Comparison of ENCODE assay signal across 1 cellular context in the genomic region with DNA sequence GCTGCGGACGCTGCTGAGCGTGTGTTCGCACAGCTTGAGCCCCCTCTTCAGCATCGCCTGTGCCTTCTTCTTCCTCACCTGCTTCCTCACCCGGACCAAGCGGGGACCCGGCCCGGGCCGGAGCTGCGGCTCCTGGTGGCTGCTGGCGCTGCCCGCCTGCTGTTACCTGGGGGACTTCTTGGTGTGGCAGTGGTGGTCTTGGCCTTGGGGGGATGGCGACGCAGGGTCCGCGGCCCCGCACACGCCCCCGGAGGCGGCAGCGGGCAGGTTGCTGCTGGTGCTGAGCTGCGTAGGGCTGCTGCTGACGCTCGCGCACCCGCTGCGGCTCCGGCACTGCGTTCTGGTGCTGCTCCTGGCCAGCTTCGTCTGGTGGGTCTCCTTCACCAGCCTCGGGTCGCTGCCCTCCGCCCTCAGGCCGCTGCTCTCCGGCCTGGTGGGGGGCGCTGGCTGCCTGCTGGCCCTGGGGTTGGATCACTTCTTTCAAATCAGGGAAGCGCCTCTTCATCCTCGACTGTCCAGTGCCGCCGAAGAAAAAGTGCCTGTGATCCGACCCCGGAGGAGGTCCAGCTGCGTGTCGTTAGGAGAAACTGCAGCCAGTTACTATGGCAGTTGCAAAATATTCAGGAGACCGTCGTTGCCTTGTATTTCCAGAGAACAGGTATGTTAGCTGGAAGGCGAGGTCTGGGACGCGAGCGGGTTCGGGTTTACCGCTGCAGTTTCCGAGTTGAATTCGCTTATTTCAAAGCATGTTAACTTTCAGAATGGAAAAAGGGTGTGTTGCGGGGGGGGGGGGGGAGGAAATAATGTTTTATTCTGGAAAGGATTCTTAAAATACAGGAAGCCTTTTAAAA.
TF ChIP-seq lines count a peak whose summit lies in the region.

No MANE protein-coding gene starts in this region.

TF ChIP-seq in HEK293, 187 proteins besides CTCF, POLR2A, EP300 and RAD21 (continued from another document and continues in another):
- TF ChIP-seq ZNF37A (tag by site-specific recombination; IDR thresholded peaks at IDR 0.05), result no peak
- no peak for TF ChIP-seq TRIM28 (IDR thresholded peaks at IDR 0.05; ENCODE audit: borderline replicate concordance, low read length)
- no peak for TF ChIP-seq ZNF302 (tag by site-specific recombination; IDR thresholded peaks at IDR 0.05; ENCODE audit: low read depth)
- no peak for TF ChIP-seq ZNF473 (tag by site-specific recombination; IDR thresholded peaks at IDR 0.05)
- no peak for TF ChIP-seq ZNF221 (tag by site-specific recombination; IDR thresholded peaks at IDR 0.05; ENCODE audit: borderline replicate concordance)
- TF ChIP-seq, protein P1, sequence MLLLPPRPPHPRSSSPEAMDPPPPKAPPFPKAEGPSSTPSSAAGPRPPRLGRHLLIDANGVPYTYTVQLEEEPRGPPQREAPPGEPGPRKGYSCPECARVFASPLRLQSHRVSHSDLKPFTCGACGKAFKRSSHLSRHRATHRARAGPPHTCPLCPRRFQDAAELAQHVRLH (tag by site-specific recombination; IDR thresholded peaks at IDR 0.05), result no peak
- TF ChIP-seq ZNF133 (tag by site-specific recombination; IDR thresholded peaks at IDR 0.05), result no peak
- TF ChIP-seq, protein P2, sequence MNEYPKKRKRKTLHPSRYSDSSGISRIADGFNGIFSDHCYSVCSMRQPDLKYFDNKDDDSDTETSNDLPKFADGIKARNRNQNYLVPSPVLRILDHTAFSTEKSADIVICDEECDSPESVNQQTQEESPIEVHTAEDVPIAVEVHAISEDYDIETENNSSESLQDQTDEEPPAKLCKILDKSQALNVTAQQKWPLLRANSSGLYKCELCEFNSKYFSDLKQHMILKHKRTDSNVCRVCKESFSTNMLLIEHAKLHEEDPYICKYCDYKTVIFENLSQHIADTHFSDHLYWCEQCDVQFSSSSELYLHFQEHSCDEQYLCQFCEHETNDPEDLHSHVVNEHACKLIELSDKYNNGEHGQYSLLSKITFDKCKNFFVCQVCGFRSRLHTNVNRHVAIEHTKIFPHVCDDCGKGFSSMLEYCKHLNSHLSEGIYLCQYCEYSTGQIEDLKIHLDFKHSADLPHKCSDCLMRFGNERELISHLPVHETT (tag by site-specific recombination; IDR thresholded peaks at IDR 0.05), result no peak
- TF ChIP-seq ZBTB20 (tag by site-specific recombination; IDR thresholded peaks at IDR 0.05), result peak; percentile 11; the same call in 1 of the 2 replicates
- no peak for TF ChIP-seq ZNF529 (tag by site-specific recombination; IDR thresholded peaks at IDR 0.05; ENCODE audit: insufficient replicate concordance)
- TF ChIP-seq, protein P3, sequence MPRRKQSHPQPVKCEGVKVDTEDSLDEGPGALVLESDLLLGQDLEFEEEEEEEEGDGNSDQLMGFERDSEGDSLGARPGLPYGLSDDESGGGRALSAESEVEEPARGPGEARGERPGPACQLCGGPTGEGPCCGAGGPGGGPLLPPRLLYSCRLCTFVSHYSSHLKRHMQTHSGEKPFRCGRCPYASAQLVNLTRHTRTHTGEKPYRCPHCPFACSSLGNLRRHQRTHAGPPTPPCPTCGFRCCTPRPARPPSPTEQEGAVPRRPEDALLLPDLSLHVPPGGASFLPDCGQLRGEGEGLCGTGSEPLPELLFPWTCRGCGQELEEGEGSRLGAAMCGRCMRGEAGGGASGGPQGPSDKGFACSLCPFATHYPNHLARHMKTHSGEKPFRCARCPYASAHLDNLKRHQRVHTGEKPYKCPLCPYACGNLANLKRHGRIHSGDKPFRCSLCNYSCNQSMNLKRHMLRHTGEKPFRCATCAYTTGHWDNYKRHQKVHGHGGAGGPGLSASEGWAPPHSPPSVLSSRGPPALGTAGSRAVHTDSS (tag by site-specific recombination; IDR thresholded peaks at IDR 0.05), result peak; percentile 86
- TF ChIP-seq SETDB1 (IDR thresholded peaks at IDR 0.05; ENCODE audit: insufficient read length, low read length), result no peak
- TF ChIP-seq ZNF785 (tag by site-specific recombination; IDR thresholded peaks at IDR 0.05), result no peak
- no peak for TF ChIP-seq EGR2 (tag by site-specific recombination; IDR thresholded peaks at IDR 0.05; ENCODE audit: low read depth)
- TF ChIP-seq ZBTB26 (tag by site-specific recombination; optimal IDR thresholded peaks at IDR 0.05), result peak; percentile 84
- TF ChIP-seq GLIS2 (tag by site-specific recombination; IDR thresholded peaks at IDR 0.05), result no peak
- TF ChIP-seq ZBTB21 (tag by site-specific recombination; IDR thresholded peaks at IDR 0.05), result no peak
- TF ChIP-seq, protein P4, sequence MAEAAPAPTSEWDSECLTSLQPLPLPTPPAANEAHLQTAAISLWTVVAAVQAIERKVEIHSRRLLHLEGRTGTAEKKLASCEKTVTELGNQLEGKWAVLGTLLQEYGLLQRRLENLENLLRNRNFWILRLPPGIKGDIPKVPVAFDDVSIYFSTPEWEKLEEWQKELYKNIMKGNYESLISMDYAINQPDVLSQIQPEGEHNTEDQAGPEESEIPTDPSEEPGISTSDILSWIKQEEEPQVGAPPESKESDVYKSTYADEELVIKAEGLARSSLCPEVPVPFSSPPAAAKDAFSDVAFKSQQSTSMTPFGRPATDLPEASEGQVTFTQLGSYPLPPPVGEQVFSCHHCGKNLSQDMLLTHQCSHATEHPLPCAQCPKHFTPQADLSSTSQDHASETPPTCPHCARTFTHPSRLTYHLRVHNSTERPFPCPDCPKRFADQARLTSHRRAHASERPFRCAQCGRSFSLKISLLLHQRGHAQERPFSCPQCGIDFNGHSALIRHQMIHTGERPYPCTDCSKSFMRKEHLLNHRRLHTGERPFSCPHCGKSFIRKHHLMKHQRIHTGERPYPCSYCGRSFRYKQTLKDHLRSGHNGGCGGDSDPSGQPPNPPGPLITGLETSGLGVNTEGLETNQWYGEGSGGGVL (tag by site-specific recombination; IDR thresholded peaks at IDR 0.05), result no peak
- no peak for TF ChIP-seq YY2 (tag by site-specific recombination; IDR thresholded peaks at IDR 0.05)
- TF ChIP-seq HOXC10 (CRISPR knock-in tag; IDR thresholded peaks at IDR 0.05), result no peak
- TF ChIP-seq, protein P5, sequence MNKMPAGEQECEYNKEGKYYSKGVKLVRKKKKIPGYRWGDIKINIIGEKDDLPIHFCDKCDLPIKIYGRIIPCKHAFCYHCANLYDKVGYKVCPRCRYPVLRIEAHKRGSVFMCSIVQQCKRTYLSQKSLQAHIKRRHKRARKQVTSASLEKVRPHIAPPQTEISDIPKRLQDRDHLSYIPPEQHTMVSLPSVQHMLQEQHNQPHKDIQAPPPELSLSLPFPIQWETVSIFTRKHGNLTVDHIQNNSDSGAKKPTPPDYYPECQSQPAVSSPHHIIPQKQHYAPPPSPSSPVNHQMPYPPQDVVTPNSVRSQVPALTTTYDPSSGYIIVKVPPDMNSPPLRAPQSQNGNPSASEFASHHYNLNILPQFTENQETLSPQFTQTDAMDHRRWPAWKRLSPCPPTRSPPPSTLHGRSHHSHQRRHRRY (tag by site-specific recombination; IDR thresholded peaks at IDR 0.05), result no peak
- TF ChIP-seq, protein P6, sequence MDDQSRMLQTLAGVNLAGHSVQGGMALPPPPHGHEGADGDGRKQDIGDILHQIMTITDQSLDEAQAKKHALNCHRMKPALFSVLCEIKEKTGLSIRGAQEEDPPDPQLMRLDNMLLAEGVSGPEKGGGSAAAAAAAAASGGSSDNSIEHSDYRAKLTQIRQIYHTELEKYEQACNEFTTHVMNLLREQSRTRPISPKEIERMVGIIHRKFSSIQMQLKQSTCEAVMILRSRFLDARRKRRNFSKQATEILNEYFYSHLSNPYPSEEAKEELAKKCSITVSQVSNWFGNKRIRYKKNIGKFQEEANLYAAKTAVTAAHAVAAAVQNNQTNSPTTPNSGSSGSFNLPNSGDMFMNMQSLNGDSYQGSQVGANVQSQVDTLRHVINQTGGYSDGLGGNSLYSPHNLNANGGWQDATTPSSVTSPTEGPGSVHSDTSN (CRISPR knock-in tag; IDR thresholded peaks at IDR 0.05), result no peak
- TF ChIP-seq ZNF571 (tag by site-specific recombination; IDR thresholded peaks at IDR 0.05), result no peak
- no peak for TF ChIP-seq ZFP41 (tag by site-specific recombination; IDR thresholded peaks at IDR 0.05; ENCODE audit: borderline replicate concordance)
- no peak for TF ChIP-seq SP7 (tag by site-specific recombination; IDR thresholded peaks at IDR 0.05)
- no peak for TF ChIP-seq ZNF174 (tag by site-specific recombination; IDR thresholded peaks at IDR 0.05)
- TF ChIP-seq ZNF426 (tag by site-specific recombination; IDR thresholded peaks at IDR 0.05), result no peak
- TF ChIP-seq KLF9 (tag by site-specific recombination; IDR thresholded peaks at IDR 0.05; ENCODE audit: low read depth), result 0 out of 2 replicates have a peak, but pooled peaks have one; percentile 40
- no peak for TF ChIP-seq ZBTB7A (tag by site-specific recombination; IDR thresholded peaks at IDR 0.05; ENCODE audit: low read depth)
- TF ChIP-seq ZNF335 (tag by site-specific recombination; conservative IDR thresholded peaks at IDR 0.05), result peak; percentile 17; the same call in 1 of the 2 replicates
- TF ChIP-seq ZNF664 (tag by site-specific recombination; IDR thresholded peaks at IDR 0.05), result no peak
- no peak for TF ChIP-seq ZNF701 (tag by site-specific recombination; IDR thresholded peaks at IDR 0.05)
- TF ChIP-seq ZNF404 (tag by site-specific recombination; IDR thresholded peaks at IDR 0.05), result no peak
- no peak for TF ChIP-seq WT1 (tag by site-specific recombination; IDR thresholded peaks at IDR 0.05)
- peak; percentile 34 for TF ChIP-seq ZBTB8A (tag by site-specific recombination; IDR thresholded peaks at IDR 0.05)
- TF ChIP-seq ZNF391 (tag by site-specific recombination; IDR thresholded peaks at IDR 0.05; ENCODE audit: borderline replicate concordance, low read depth), result peak; percentile 12; the same call in 1 of the 2 replicates
- TF ChIP-seq HOXD13 (CRISPR knock-in tag; IDR thresholded peaks at IDR 0.05; ENCODE audit: borderline replicate concordance), result no peak
- no peak for TF ChIP-seq REPIN1 (tag by site-specific recombination; IDR thresholded peaks at IDR 0.05; ENCODE audit: low read depth)
- no peak for TF ChIP-seq GLI4 (tag by site-specific recombination; IDR thresholded peaks at IDR 0.05)
- TF ChIP-seq ZNF610 (tag by site-specific recombination; IDR thresholded peaks at IDR 0.05; ENCODE audit: borderline replicate concordance), result no peak
- TF ChIP-seq, protein P7, sequence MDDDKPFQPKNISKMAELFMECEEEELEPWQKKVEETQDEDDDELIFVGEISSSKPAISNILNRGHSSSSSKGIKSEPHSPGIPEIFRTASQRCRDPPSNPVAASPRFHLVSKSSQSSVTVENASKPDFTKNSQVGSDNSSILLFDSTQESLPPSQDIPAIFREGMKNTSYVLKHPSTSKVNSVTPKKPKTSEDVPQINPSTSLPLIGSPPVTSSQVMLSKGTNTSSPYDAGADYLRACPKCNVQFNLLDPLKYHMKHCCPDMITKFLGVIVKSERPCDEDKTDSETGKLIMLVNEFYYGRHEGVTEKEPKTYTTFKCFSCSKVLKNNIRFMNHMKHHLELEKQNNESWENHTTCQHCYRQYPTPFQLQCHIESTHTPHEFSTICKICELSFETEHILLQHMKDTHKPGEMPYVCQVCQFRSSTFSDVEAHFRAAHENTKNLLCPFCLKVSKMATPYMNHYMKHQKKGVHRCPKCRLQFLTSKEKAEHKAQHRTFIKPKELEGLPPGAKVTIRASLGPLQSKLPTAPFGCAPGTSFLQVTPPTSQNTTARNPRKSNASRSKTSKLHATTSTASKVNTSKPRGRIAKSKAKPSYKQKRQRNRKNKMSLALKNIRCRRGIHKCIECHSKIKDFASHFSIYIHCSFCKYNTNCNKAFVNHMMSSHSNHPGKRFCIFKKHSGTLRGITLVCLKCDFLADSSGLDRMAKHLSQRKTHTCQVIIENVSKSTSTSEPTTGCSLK (tag by site-specific recombination; IDR thresholded peaks at IDR 0.05), result no peak
- no peak for TF ChIP-seq ZNF266 (tag by site-specific recombination; IDR thresholded peaks at IDR 0.05; ENCODE audit: low read depth)
- TF ChIP-seq ZNF423 (tag by site-specific recombination; IDR thresholded peaks at IDR 0.05), result no peak
- TF ChIP-seq ZSCAN30 (tag by site-specific recombination; IDR thresholded peaks at IDR 0.05), result no peak
- no peak for TF ChIP-seq ZNF280D (tag by site-specific recombination; IDR thresholded peaks at IDR 0.05)
- TF ChIP-seq ZNF549 (tag by site-specific recombination; IDR thresholded peaks at IDR 0.05), result no peak
